ENCODE assay signal across 7 cellular contexts in genomic region chr1:167617100-167617949, GRCh38. TPM values are rescaled to one million over a fixed set of nuclear protein-coding genes. Genes with fewer than 3 reads are reported as not detected.
A peak's percentile ranks its signal among the peaks of the same experiment; 100 is the strongest.
DNase-seq lines count a peak whose midpoint lies in the region; ATAC-seq and TF ChIP-seq lines count a peak whose summit lies in the region.

No MANE protein-coding gene starts in this region.

- no peak overlapping the region for H3K4me3 ChIP-seq in fibroblast of lung (replicated peaks in 1 of 4; ENCODE audit: control extremely low read depth in 1 of 4, insufficient read depth in 1 of 4, low read depth in 3 of 4, low read length in 4 of 4)

- POLR2A ChIA-PET in T-cell (lab: Charles Lee), result interaction anchor here (0.5 to 0.7 kb wide), 2 partner anchors 12 to 99 kb away, joined by 3 to 5 read pairs; no protein-coding TSS in a partner anchor

- peak overlapping the region; percentile 64 to 79 (median 65) for H3K4me3 Mint-ChIP-seq in T-cell
- H3K4me3 Mint-ChIP-seq in osteocyte (ENCODE audit: unreplicated experiment), result no peak overlapping the region

- H3K27me3 Mint-ChIP-seq in T-cell, result no peaks in the 10 kb centered on the region
- H3K27me3 Mint-ChIP-seq in osteocyte (ENCODE audit: unreplicated experiment), result peaks cover 23% of the 10 kb centered on the region

- CTCF ChIA-PET in T-cell (lab: Charles Lee), result interaction anchor here (0.6 to 1.9 kb wide), 9 partner anchors 11 to 731 kb away, joined by 3 to 7 read pairs (median 3); no protein-coding TSS in a partner anchor

- ATAC-seq in GM19023 (IDR thresholded peaks at IDR 0.05; ENCODE audit: unreplicated experiment), result peak; percentile 53
- ATAC-seq in HG03064 (IDR thresholded peaks at IDR 0.05; ENCODE audit: low read depth, unreplicated experiment), result peak; percentile 60
- ATAC-seq in T-cell (replicated peaks in 1 of 4), result peak; percentile 62 to 85 (median 74)

- peak overlapping the region; percentile 35 for H2AFZ ChIP-seq in fibroblast of lung (ENCODE audit: low read length)

- no peaks in the 10 kb centered on the region for H3K79me2 ChIP-seq in fibroblast of lung (ENCODE audit: control insufficient read depth, insufficient read depth, low read length)

- H3K36me3 Mint-ChIP-seq in T-cell (no peaks in the 10 kb centered on the region), osteocyte (ENCODE audit: unreplicated experiment) (no peaks in the 10 kb centered on the region)

- no peaks in the 10 kb centered on the region for H3K9me3 Mint-ChIP-seq in T-cell
- peaks cover 6% of the 10 kb centered on the region for H3K9me3 Mint-ChIP-seq in osteocyte (ENCODE audit: unreplicated experiment)

- no peak overlapping the region for H3K4me2 ChIP-seq in fibroblast of lung (ENCODE audit: extremely low read depth, insufficient read depth, low read length)

- no peaks in the 10 kb centered on the region for H3K9me3 ChIP-seq in fibroblast of lung (ENCODE audit: control insufficient read depth, insufficient read depth, low read depth, low read length)

- H3K4me1 Mint-ChIP-seq in T-cell, result peaks cover 62 to 73% (median 63%) of the 10 kb centered on the region in 3 donors
- peaks cover 14% of the 10 kb centered on the region for H3K4me1 Mint-ChIP-seq in osteocyte (ENCODE audit: unreplicated experiment)

- DNase-seq in T-cell (peak in 3 of 34 experiments; percentile 9 to 51 (median 22)), fibroblast of lung (ENCODE audit: low read depth in 2 of 2) (peak; percentile 8 to 66), osteocyte (ENCODE audit: extremely low spot score, unreplicated experiment) (peak; percentile 40), NCI-H82 treated with DMSO at 0.1 percent for 48 hours (lab: John Stamatoyannopoulos, UW; ENCODE audit: unreplicated experiment) (no peak), NCI-H1930 (lab: John Stamatoyannopoulos, UW) (no peak)

- no peaks in the 10 kb centered on the region for H3K27me3 ChIP-seq in fibroblast of lung (ENCODE audit: control insufficient read depth, insufficient read depth, low read length)

- H3K9ac ChIP-seq in fibroblast of lung (ENCODE audit: insufficient read depth, low read length), result no peak overlapping the region

- TF ChIP-seq CTCF in fibroblast of lung (conservative IDR thresholded peaks at IDR 0.05 in 1 of 2, IDR thresholded peaks at IDR 0.05 in 1 of 2; ENCODE audit: low read depth in 1 of 2, low read length in 2 of 2) (no peak), osteocyte (IDR thresholded peaks at IDR 0.05) (no peak)

- H3K27ac ChIP-seq in fibroblast of lung (ENCODE audit: insufficient read depth, low read length), result no peak overlapping the region

- H3K4me1 ChIP-seq in fibroblast of lung (ENCODE audit: control insufficient read depth, extremely low read depth, insufficient read depth, low read length), result no peaks in the 10 kb centered on the region

- H3K27ac Mint-ChIP-seq in T-cell (peak overlapping the region; percentile 94 to 96), osteocyte (ENCODE audit: unreplicated experiment) (peak overlapping the region; percentile 32)

- no peaks in the 10 kb centered on the region for H4K20me1 ChIP-seq in fibroblast of lung (ENCODE audit: control insufficient read depth, extremely low read depth, insufficient read depth, low read length)

- no peaks in the 10 kb centered on the region for H3K36me3 ChIP-seq in fibroblast of lung (ENCODE audit: control insufficient read depth, insufficient read depth, low read length)

RNA-seq across cellular contexts. Expression of gene RCSD1, which starts 12.7 kb away (rescaled TPM):
- total RNA-seq in T-cell, result 100 to 1,000 TPM; 101 to 126 (median 107) TPM
- total RNA-seq in fibroblast of lung, result under 0.01 TPM in 1 of 2 replicates, not detected in the other
- polyA plus RNA-seq in fibroblast of lung, result 0.05 and 4.1 TPM in 2 replicates
- polyA plus RNA-seq in fibroblast of lung (2012), result 3.0 TPM in 1 of 2 replicates, not detected in the other
- polyA minus RNA-seq in fibroblast of lung (ENCODE audit: low replicate concordance), result 2.6 TPM in 1 of 2 replicates, not detected in the other
- not detected in 2 replicates for total RNA-seq in osteocyte

Comparison
In these comparisons a context has a peak if more than half of its experiments do, and no peak if none do; other contexts are left out.
1. DNase-seq: peak in fibroblast of lung (2 of 2) and osteocyte (single experiment); none in NCI-H82 treated with DMSO at 0.1 percent for 48 hours (single experiment) and NCI-H1930 (0 of 2).
2. RNA of gene RCSD1, which starts 12.7 kb away (total RNA-seq): 101 to 126 TPM in T-cell; under 0.01 TPM in fibroblast of lung and not detected in osteocyte; every median in the first group is over 10 times any median in the second.
3. Peak in every context shown above with its lines, with median percentiles within 50 percentile points of each other: ATAC-seq.